Comparison of ENCODE assay signal across 22 cellular contexts in genomic region chr9:137089232-137089947, GRCh38. TPM values are rescaled to one million over a fixed set of nuclear protein-coding genes. Genes with fewer than 3 reads are reported as not detected.
A peak's percentile ranks its signal among the peaks of the same experiment; 100 is the strongest.
DNase-seq lines count a peak whose midpoint lies in the region; ATAC-seq and TF ChIP-seq lines count a peak whose summit lies in the region.
"Had no signal": no experiment of that assay in that cellular context is flagged by ENCODE, and none has a peak within 500 bp of the region (broad histone marks: within the 10 kb centered on the region; RNA-seq: fewer than 3 reads in every experiment).

No MANE protein-coding gene starts in this region.

- H3K4me3 ChIP-seq in DOHH2 (ENCODE audit: low read length) (no peak overlapping the region), spleen (no peak overlapping the region)
- H3K4me3 ChIP-seq: colonic mucosa, PC-9, uterus had no signal

- DNase-seq in CD4-positive, alpha-beta T cell: no peak
- no peak for DNase-seq in activated CD4-positive, alpha-beta memory T cell treated with anti-CD3 and anti-CD28 coated beads, Interleukin-2, amount 10 ng/mL, durations not matched to agents 7 days and 5 days
- DNase-seq in natural killer cell treated with Interleukin-12 subunit alpha and Interleukin-12 subunit beta and Interleukin-15 and Interleukin-18, amount 100 ng/mL, for 72 hours (ENCODE audit: low spot score): no peak
- DNase-seq in NCI-H774 (lab: John Stamatoyannopoulos, UW): no peak
- DNase-seq in NCI-H446 treated with DMSO at 0.1 percent for 48 hours (lab: John Stamatoyannopoulos, UW): no peak
- DNase-seq in spleen: no peak
- DNase-seq: activated T-cell treated with anti-CD3 and anti-CD28 coated beads, Interleukin-2, amount 50 U/mL, for 1 hour; anterior cingulate cortex; colonic mucosa; NCI-H1105 treated with DMSO at 0.1 percent for 48 hours; PC-9; stimulated activated naive B cell treated with anti-CD40 and anti-IgM and Interleukin-4, amounts not matched to agents 10 μg/mL and 1 μg/mL and 100 μg/mL, for 72 hours; uterus had no signal

- POLR2A ChIA-PET in CD4-positive, alpha-beta T cell (lab: Charles Lee): interaction anchor here (3.7 to 4.2 kb wide), 2 partner anchors 41 to 151 kb away, joined by 28 to 32 read pairs; partner anchors contain the start of gene TUBB4B
- POLR2A ChIA-PET in activated CD4-positive, alpha-beta memory T cell treated with anti-CD3 and anti-CD28 coated beads, Interleukin-2, amount 10 ng/mL, durations not matched to agents 7 days and 5 days (lab: Charles Lee): interaction anchor here (1.7 kb wide), 1 partner anchor 151 kb away, joined by 5 read pairs; no protein-coding TSS in a partner anchor

- H3K79me2 ChIP-seq in DOHH2 (ENCODE audit: control insufficient read depth, low read length): peaks cover 17% of the 10 kb centered on the region
- H3K79me2 ChIP-seq: parathyroid adenoma had no signal

- H3K4me1 Mint-ChIP-seq in CD4-positive, alpha-beta T cell (ENCODE audit: low read depth): peaks cover 36% of the 10 kb centered on the region
- peaks cover 41% of the 10 kb centered on the region for H3K4me1 Mint-ChIP-seq in activated CD4-positive, alpha-beta memory T cell treated with anti-CD3 and anti-CD28 coated beads, Interleukin-2, amount 10 ng/mL, durations not matched to agents 7 days and 5 days
- peaks cover 23 to 32% of the 10 kb centered on the region in 2 donors for H3K4me1 Mint-ChIP-seq in natural killer cell treated with Interleukin-12 subunit alpha and Interleukin-12 subunit beta and Interleukin-15 and Interleukin-18, amount 100 ng/mL, for 72 hours (ENCODE audit: low read depth in 2 of 2)

- peaks cover 64% of the 10 kb centered on the region for H3K36me3 Mint-ChIP-seq in CD4-positive, alpha-beta T cell (ENCODE audit: low read depth)
- peaks cover 31% of the 10 kb centered on the region for H3K36me3 Mint-ChIP-seq in activated CD4-positive, alpha-beta memory T cell treated with anti-CD3 and anti-CD28 coated beads, Interleukin-2, amount 10 ng/mL, durations not matched to agents 7 days and 5 days (ENCODE audit: low read depth)
- H3K36me3 Mint-ChIP-seq in natural killer cell treated with Interleukin-12 subunit alpha and Interleukin-12 subunit beta and Interleukin-15 and Interleukin-18, amount 100 ng/mL, for 72 hours: no peaks in the 10 kb centered on the region

- H3K9me3 Mint-ChIP-seq in CD4-positive, alpha-beta T cell: no peaks in the 10 kb centered on the region
- H3K9me3 Mint-ChIP-seq in activated CD4-positive, alpha-beta memory T cell treated with anti-CD3 and anti-CD28 coated beads, Interleukin-2, amount 10 ng/mL, durations not matched to agents 7 days and 5 days: no peaks in the 10 kb centered on the region
- H3K9me3 Mint-ChIP-seq in natural killer cell treated with Interleukin-12 subunit alpha and Interleukin-12 subunit beta and Interleukin-15 and Interleukin-18, amount 100 ng/mL, for 72 hours: no peaks in the 10 kb centered on the region
- H3K9me3 Mint-ChIP-seq: stimulated activated naive B cell treated with anti-CD40 and anti-IgM and Interleukin-4, amounts not matched to agents 10 μg/mL and 1 μg/mL and 100 μg/mL, for 72 hours had no signal

- peaks cover 3% of the 10 kb centered on the region; the same call in 1 of the 2 replicates for H3F3A ChIP-seq in DOHH2 (ENCODE audit: control insufficient read depth, insufficient read depth)

- H3K4me1 ChIP-seq in DOHH2 (ENCODE audit: control insufficient read depth, low read length) (peaks cover 22% of the 10 kb centered on the region), spleen (peaks cover 14 to 55% (median 32%) of the 10 kb centered on the region in 6 donors)
- H3K4me1 ChIP-seq: parathyroid adenoma had no signal

- peak overlapping the region; percentile 42 for H3K27ac Mint-ChIP-seq in CD4-positive, alpha-beta T cell
- peak overlapping the region; percentile 18 for H3K27ac Mint-ChIP-seq in activated CD4-positive, alpha-beta memory T cell treated with anti-CD3 and anti-CD28 coated beads, Interleukin-2, amount 10 ng/mL, durations not matched to agents 7 days and 5 days
- peak overlapping the region; percentile 43 to 76 for H3K27ac Mint-ChIP-seq in natural killer cell treated with Interleukin-12 subunit alpha and Interleukin-12 subunit beta and Interleukin-15 and Interleukin-18, amount 100 ng/mL, for 72 hours
- H3K27ac Mint-ChIP-seq: stimulated activated naive B cell treated with anti-CD40 and anti-IgM and Interleukin-4, amounts not matched to agents 10 μg/mL and 1 μg/mL and 100 μg/mL, for 72 hours had no signal

- H3K9me2 ChIP-seq in DOHH2 (replicated peaks; ENCODE audit: control insufficient read depth, low read length): no peaks in the 10 kb centered on the region

- no peaks in the 10 kb centered on the region for H3K27me3 ChIP-seq in CD4-positive, alpha-beta T cell (ENCODE audit: control insufficient read depth, insufficient read depth, low read length)
- H3K27me3 ChIP-seq in DOHH2 (ENCODE audit: control insufficient read depth, low read length) (no peaks in the 10 kb centered on the region), spleen (replicated peaks in 1 of 7) (no peaks in the 10 kb centered on the region)
- H3K27me3 ChIP-seq: colonic mucosa, uterus had no signal

- H3K36me3 ChIP-seq in DOHH2 (ENCODE audit: control insufficient read depth, low read length): peaks cover 23% of the 10 kb centered on the region
- H3K36me3 ChIP-seq in spleen: peaks cover 0 to 56% (median 11%) of the 10 kb centered on the region in 6 donors
- H3K36me3 ChIP-seq: colonic mucosa, uterus had no signal

- TF ChIP-seq CTCF in CD4-positive, alpha-beta T cell (IDR thresholded peaks at IDR 0.05): no peak
- no peak for TF ChIP-seq CTCF in DOHH2 (IDR thresholded peaks at IDR 0.05; ENCODE audit: low read depth, low read length, poor library complexity, severe bottlenecking)
- no peak for TF ChIP-seq CTCF in spleen (IDR thresholded peaks at IDR 0.05 in 8 of 11, conservative IDR thresholded peaks at IDR 0.05 in 3 of 11)

- WGBS in spleen, 5 donors: 80 to 93% (median 91%) methylated on average over 11 of the region's 11 CpGs

- TF ChIP-seq POLR2A in spleen (IDR thresholded peaks at IDR 0.05): no peak

- CTCF ChIA-PET in CD4-positive, alpha-beta T cell (lab: Charles Lee): interaction anchor here (0.8 kb wide), 1 partner anchor 60 kb away, joined by 4 read pairs; no protein-coding TSS in a partner anchor
- CTCF ChIA-PET in activated CD4-positive, alpha-beta memory T cell treated with anti-CD3 and anti-CD28 coated beads, Interleukin-2, amount 10 ng/mL, durations not matched to agents 7 days and 5 days (lab: Charles Lee): interaction anchor here (1.1 to 5.7 kb wide), 2 partner anchors 20 to 60 kb away, joined by 3 to 73 read pairs; partner anchors contain the start of gene SAPCD2

- H3K4me2 ChIP-seq in DOHH2 (ENCODE audit: low read length): peak overlapping the region; percentile 18; the same call in 1 of the 2 replicates
- H3K4me2 ChIP-seq: PC-9 had no signal

- no peak for ATAC-seq in CD4-positive, alpha-beta T cell (ENCODE audit: poor library complexity)
- no peak for ATAC-seq in natural killer cell treated with Interleukin-12 subunit alpha and Interleukin-12 subunit beta and Interleukin-15 and Interleukin-18, amount 100 ng/mL, for 72 hours
- ATAC-seq: SK-N-SH treated with all-trans-retinoic acid at 6 μM for 48 hours; stimulated activated naive B cell treated with anti-CD40 and anti-IgM and Interleukin-4, amounts not matched to agents 10 μg/mL and 1 μg/mL and 100 μg/mL, for 72 hours had no signal

- no peaks in the 10 kb centered on the region for H3K9me3 ChIP-seq in CD4-positive, alpha-beta T cell (ENCODE audit: control insufficient read depth, low read length)
- H3K9me3 ChIP-seq in DOHH2 (ENCODE audit: control insufficient read depth, insufficient read depth, low read length) (no peaks in the 10 kb centered on the region), spleen (no peaks in the 10 kb centered on the region)
- H3K9me3 ChIP-seq: colonic mucosa, uterus had no signal

- H3K27me3 Mint-ChIP-seq in CD4-positive, alpha-beta T cell: no peaks in the 10 kb centered on the region
- no peaks in the 10 kb centered on the region for H3K27me3 Mint-ChIP-seq in activated CD4-positive, alpha-beta memory T cell treated with anti-CD3 and anti-CD28 coated beads, Interleukin-2, amount 10 ng/mL, durations not matched to agents 7 days and 5 days
- no peaks in the 10 kb centered on the region for H3K27me3 Mint-ChIP-seq in natural killer cell treated with Interleukin-12 subunit alpha and Interleukin-12 subunit beta and Interleukin-15 and Interleukin-18, amount 100 ng/mL, for 72 hours
- H3K27me3 Mint-ChIP-seq: stimulated activated naive B cell treated with anti-CD40 and anti-IgM and Interleukin-4, amounts not matched to agents 10 μg/mL and 1 μg/mL and 100 μg/mL, for 72 hours had no signal

- no peak overlapping the region for H3K4me3 Mint-ChIP-seq in CD4-positive, alpha-beta T cell
- H3K4me3 Mint-ChIP-seq in activated CD4-positive, alpha-beta memory T cell treated with anti-CD3 and anti-CD28 coated beads, Interleukin-2, amount 10 ng/mL, durations not matched to agents 7 days and 5 days: no peak overlapping the region
- no peak overlapping the region for H3K4me3 Mint-ChIP-seq in natural killer cell treated with Interleukin-12 subunit alpha and Interleukin-12 subunit beta and Interleukin-15 and Interleukin-18, amount 100 ng/mL, for 72 hours
- H3K4me3 Mint-ChIP-seq: stimulated activated naive B cell treated with anti-CD40 and anti-IgM and Interleukin-4, amounts not matched to agents 10 μg/mL and 1 μg/mL and 100 μg/mL, for 72 hours had no signal

- intact Hi-C loops in CD4-positive, alpha-beta T cell (cut with DNase I, micrococcal nuclease): loop anchor here (5.0 kb wide), 2 partner anchors 38 to 607 kb away; partner anchors contain the start of gene SEC16A (in 1 of the 2)
- intact Hi-C loops in spleen (cut with DNase I; ENCODE audit: low total_unique reads): no loop called here

- H4K20me1 ChIP-seq in DOHH2 (ENCODE audit: control insufficient read depth, insufficient read depth, low read depth, low read length): no peaks in the 10 kb centered on the region

- H3K27ac ChIP-seq in CD4-positive, alpha-beta T cell (ENCODE audit: low read depth, low read length): no peak overlapping the region
- H3K27ac ChIP-seq in DOHH2 (ENCODE audit: low read depth, low read length) (no peak overlapping the region), spleen (no peak overlapping the region)
- H3K27ac ChIP-seq: colonic mucosa, parathyroid adenoma, PC-9, uterus had no signal

RNA-seq across cellular contexts. Expression of gene MAN1B1, which starts 2.6 kb away (rescaled TPM):
- 10 to 100 TPM; 60.9 to 66.9 TPM for total RNA-seq in CD4-positive, alpha-beta T cell
- total RNA-seq in activated CD4-positive, alpha-beta memory T cell treated with anti-CD3 and anti-CD28 coated beads, Interleukin-2, amount 10 ng/mL, durations not matched to agents 7 days and 5 days: 10 to 100 TPM; 51.4 to 51.9 TPM
- 10 to 100 TPM; 34.1 to 55.8 TPM for total RNA-seq in natural killer cell treated with Interleukin-12 subunit alpha and Interleukin-12 subunit beta and Interleukin-15 and Interleukin-18, amount 100 ng/mL, for 72 hours
- 10 to 100 TPM; 43.2 to 67.9 (median 51.7) TPM for total RNA-seq in spleen
- polyA plus RNA-seq in spleen: 100 to 1,000 TPM in 1 of 3 donors, 10 to 100 TPM in 2; 49.6 to 112 (median 90.0) TPM

RNA-seq across cellular contexts. Expression of gene UAP1L1, which starts 12.1 kb away (rescaled TPM):
- 1 to 10 TPM; 6.5 to 6.8 TPM for total RNA-seq in CD4-positive, alpha-beta T cell
- 10 to 100 TPM; 20.2 to 21.9 TPM for total RNA-seq in activated CD4-positive, alpha-beta memory T cell treated with anti-CD3 and anti-CD28 coated beads, Interleukin-2, amount 10 ng/mL, durations not matched to agents 7 days and 5 days
- total RNA-seq in natural killer cell treated with Interleukin-12 subunit alpha and Interleukin-12 subunit beta and Interleukin-15 and Interleukin-18, amount 100 ng/mL, for 72 hours: 10 to 100 TPM; 19.9 to 22.0 TPM
- total RNA-seq in spleen: 10 to 100 TPM; 19.5 to 35.9 (median 28.6) TPM
- polyA plus RNA-seq in spleen: 10 to 100 TPM; 12.5 to 29.7 (median 24.6) TPM

RNA-seq across cellular contexts. Expression of gene SAPCD2, which starts 19.0 kb away (rescaled TPM):
- under 1 TPM; 0.17 to 0.19 TPM for total RNA-seq in CD4-positive, alpha-beta T cell
- 10 to 100 TPM; 26.8 to 27.0 TPM for total RNA-seq in activated CD4-positive, alpha-beta memory T cell treated with anti-CD3 and anti-CD28 coated beads, Interleukin-2, amount 10 ng/mL, durations not matched to agents 7 days and 5 days
- 10 to 100 TPM in 1 of 2 donors, 1 to 10 TPM in 1; 9.5 to 20.8 TPM for total RNA-seq in natural killer cell treated with Interleukin-12 subunit alpha and Interleukin-12 subunit beta and Interleukin-15 and Interleukin-18, amount 100 ng/mL, for 72 hours
- total RNA-seq in spleen: 1 to 10 TPM; 2.1 to 6.5 (median 3.0) TPM
- 1 to 10 TPM in 2 of 3 donors, under 1 TPM in 1; 0.76 to 2.5 (median 2.4) TPM for polyA plus RNA-seq in spleen

RNA-seq across cellular contexts. Expression of gene DPP7, which starts 25.1 kb away (rescaled TPM):
- total RNA-seq in CD4-positive, alpha-beta T cell: 100 to 1,000 TPM; 344 to 349 TPM
- 100 to 1,000 TPM; 253 to 257 TPM for total RNA-seq in activated CD4-positive, alpha-beta memory T cell treated with anti-CD3 and anti-CD28 coated beads, Interleukin-2, amount 10 ng/mL, durations not matched to agents 7 days and 5 days
- total RNA-seq in natural killer cell treated with Interleukin-12 subunit alpha and Interleukin-12 subunit beta and Interleukin-15 and Interleukin-18, amount 100 ng/mL, for 72 hours: 100 to 1,000 TPM; 188 to 310 TPM
- 100 to 1,000 TPM; 105 to 250 (median 166) TPM for total RNA-seq in spleen
- 100 to 1,000 TPM; 342 to 536 (median 501) TPM for polyA plus RNA-seq in spleen

RNA-seq across cellular contexts. Expression of gene ENTPD2, which starts 35.5 kb away (rescaled TPM):
- total RNA-seq in CD4-positive, alpha-beta T cell: not detected
- under 1 TPM; 0.15 to 0.40 TPM for total RNA-seq in activated CD4-positive, alpha-beta memory T cell treated with anti-CD3 and anti-CD28 coated beads, Interleukin-2, amount 10 ng/mL, durations not matched to agents 7 days and 5 days
- total RNA-seq in natural killer cell treated with Interleukin-12 subunit alpha and Interleukin-12 subunit beta and Interleukin-15 and Interleukin-18, amount 100 ng/mL, for 72 hours: not detected
- total RNA-seq in spleen: under 1 TPM in 2 of 7 donors, not detected in 5; 0.32 to 0.40 TPM
- under 1 TPM in 2 of 3 donors, not detected in 1; 0.11 to 0.58 TPM for polyA plus RNA-seq in spleen
- total RNA-seq: epithelial cell of proximal tubule, G401, glomerular endothelial cell, mesenteric fat pad, NCI-H460 had no signal
- polyA plus RNA-seq: BJ had no signal
